ENCODE assay signal across 10 cellular contexts in genomic region chr13:45871201-45871600, GRCh38. TPM values are rescaled to one million over a fixed set of nuclear protein-coding genes. Genes with fewer than 3 reads are reported as not detected.
DNase-seq lines count a peak whose midpoint lies in the region; FAIRE-seq and TF ChIP-seq lines count a peak whose summit lies in the region.
"Not testable (repeated sequence)": the region's sequence is repeated elsewhere in the genome, so short reads cannot be mapped to it uniquely, and the experiment has no call there.
"Had no signal": no experiment of that assay in that cellular context is flagged by ENCODE, and none has a peak within 500 bp of the region (broad histone marks: within the 10 kb centered on the region; RNA-seq: fewer than 3 reads in every experiment).

No MANE protein-coding gene starts in this region.

- not testable (repeated sequence) for H3K27me3 Mint-ChIP-seq in MCF 10A (ENCODE audit: insufficient read depth, unreplicated experiment); nephron (ENCODE audit: low read depth)

- dilution Hi-C loops in keratinocyte (cut with MboI; ENCODE audit: extremely low pct_ligation_motif_present, low sequenced_read_pairs) = not testable (repeated sequence)

- H3K9me1 ChIP-seq in keratinocyte (ENCODE audit: control insufficient read depth, extremely low read depth, insufficient read depth, low read length) = not testable (repeated sequence)

- CTCF ChIA-PET in RWPE1 (lab: Yijun Ruan, JAX) = interaction anchor here (0.6 to 1.2 kb wide), 2 partner anchors 34 to 87 kb away, joined by 3 read pairs; no protein-coding TSS in a partner anchor
- CTCF ChIA-PET in MCF 10A (lab: Yijun Ruan, JAX) = not testable (repeated sequence)

- H3K27ac Mint-ChIP-seq in MCF 10A (ENCODE audit: low read depth, unreplicated experiment) = peak overlapping the region; percentile 47
- peak overlapping the region in 2 of 3 experiments; percentile 40 to 47 for H3K27ac Mint-ChIP-seq in nephron

- not testable (repeated sequence) for TF ChIP-seq RAD21 in Ishikawa (IDR thresholded peaks at IDR 0.05; ENCODE audit: low read depth)

- not testable (repeated sequence) for H3K36me3 Mint-ChIP-seq in MCF 10A (ENCODE audit: insufficient read depth, unreplicated experiment); nephron (ENCODE audit: low read depth)

- not testable (repeated sequence) for H3K4me3 ChIP-seq in keratinocyte (ENCODE audit: control insufficient read depth in 2 of 3, extremely low read depth in 1 of 3, insufficient read depth in 2 of 3, low read depth in 1 of 3, low read length in 3 of 3)

- H3K4me2 ChIP-seq in keratinocyte (ENCODE audit: control insufficient read depth, extremely low read depth, insufficient read depth, low read depth, low read length) = peak overlapping the region; percentile 33

- not testable (repeated sequence) for H3K9me3 ChIP-seq in keratinocyte (ENCODE audit: control insufficient read depth, low read depth, low read length)

- not testable (repeated sequence) for TF ChIP-seq CTCF in RWPE1 (conservative IDR thresholded peaks at IDR 0.05; ENCODE audit: low read depth); MCF 10A (IDR thresholded peaks at IDR 0.05; ENCODE audit: unreplicated experiment); keratinocyte (optimal IDR thresholded peaks at IDR 0.05 in 1 of 3, IDR thresholded peaks at IDR 0.05 in 1 of 3, conservative IDR thresholded peaks at IDR 0.05 in 1 of 3; ENCODE audit: extremely low read depth in 1 of 3, insufficient read depth in 2 of 3, low read length in 3 of 3); nephron (IDR thresholded peaks at IDR 0.05; ENCODE audit: unreplicated experiment in 3 of 3)

- not testable (repeated sequence) for H3K9me3 Mint-ChIP-seq in MCF 10A (ENCODE audit: unreplicated experiment); nephron

- POLR2A ChIA-PET in RWPE1 (lab: Yijun Ruan, JAX; ENCODE audit: low non-redundant PET); MCF 10A (lab: Yijun Ruan, JAX): not testable (repeated sequence)

- FAIRE-seq in keratinocyte (lab: Jason Lieb, UNC) = peak; percentile 81

- peaks cover 44% of the 10 kb centered on the region for H3K4me1 ChIP-seq in keratinocyte (ENCODE audit: control insufficient read depth, extremely low read depth, insufficient read depth, low read length)

- not testable (repeated sequence) for H4K20me1 ChIP-seq in keratinocyte (ENCODE audit: control insufficient read depth, extremely low read depth, insufficient read depth, low read length)

- peak; percentile 42 for DNase-seq in ACHN
- DNase-seq in RWPE1 (ENCODE audit: low spot score); MCF 10A (ENCODE audit: unreplicated experiment); epithelial cell of prostate (ENCODE audit: low read depth, low spot score); keratinocyte (ENCODE audit: low read depth, low spot score): not testable (repeated sequence)
- DNase-seq in renal cortical epithelial cell (ENCODE audit: low read depth) = peak; percentile 53

- H3K4me3 Mint-ChIP-seq in MCF 10A (ENCODE audit: unreplicated experiment); nephron: not testable (repeated sequence)

- H3K9ac ChIP-seq in keratinocyte (ENCODE audit: control insufficient read depth, extremely low read depth, insufficient read depth, low read length) = not testable (repeated sequence)

- H3K27ac ChIP-seq in RWPE1 (peak overlapping the region; percentile 48; the same call in 1 of the 2 replicates), epithelial cell of prostate (peak overlapping the region; percentile 2)
- H3K27ac ChIP-seq in keratinocyte (ENCODE audit: control insufficient read depth, insufficient read depth, low read length) = not testable (repeated sequence)

- BruUV-seq in MCF 10A (replicated peaks; lab: Mats Ljungman, UMichigan) = not testable (repeated sequence)

- H3K27me3 ChIP-seq in keratinocyte (ENCODE audit: control insufficient read depth, extremely low read depth, insufficient read depth, low read length) = not testable (repeated sequence)

- H3K36me3 ChIP-seq in keratinocyte (ENCODE audit: control insufficient read depth in 2 of 2, extremely low read depth in 1 of 2, insufficient read depth in 2 of 2, low read length in 2 of 2) = not testable (repeated sequence)

- not testable (repeated sequence) for H3K79me2 ChIP-seq in keratinocyte (ENCODE audit: control insufficient read depth, insufficient read depth, low read length)

- in situ Hi-C loops in ACHN (cut with HindIII; ENCODE audit: low pct_ligation_motif_present, low pct_unique_long_range_greater_than_20kb, low sequenced_read_pairs) = not testable (repeated sequence)

- TF ChIP-seq EP300 in Ishikawa (IDR thresholded peaks at IDR 0.05; ENCODE audit: borderline replicate concordance) = not testable (repeated sequence)

- intact Hi-C loops in MCF 10A (cut with micrococcal nuclease) = not testable (repeated sequence)

- H2AFZ ChIP-seq in keratinocyte (ENCODE audit: control insufficient read depth, low read length) = not testable (repeated sequence)

- H3K4me1 Mint-ChIP-seq in MCF 10A (ENCODE audit: insufficient read depth, unreplicated experiment) = peaks cover 30% of the 10 kb centered on the region
- H3K4me1 Mint-ChIP-seq in nephron = peaks cover 16% of the 10 kb centered on the region

TF ChIP-seq in Ishikawa, 13 proteins besides CTCF, POLR2A, EP300 and RAD21:
- peak; percentile 39 for TF ChIP-seq NFIC (IDR thresholded peaks at IDR 0.05)
TF ChIP-seq in Ishikawa: peak in this region for 1; not testable (repeated sequence) for 12.

RNA-seq across cellular contexts. Expression of gene SIAH3, which starts 19.6 kb away (rescaled TPM):
- not detected in 2 replicates for total RNA-seq in MCF 10A (2022)
- polyA plus RNA-seq in keratinocyte = 0.12 to 0.19 TPM (median 0.17 TPM) in 3 replicates
- polyA plus RNA-seq in keratinocyte (2011; ENCODE audit: low read depth) = not detected
- 0.09 and 0.13 TPM in 2 replicates for polyA plus RNA-seq in keratinocyte (2011; cell fraction: cytosol; rRNA removed)
- 0.24 and 0.44 TPM in 2 replicates for polyA plus RNA-seq in keratinocyte (2011; cell fraction: nucleus; rRNA removed)
- polyA plus RNA-seq in keratinocyte (2012; ENCODE audit: low replicate concordance) = 0.07 and 0.11 TPM in 2 replicates
- 0.26 to 0.43 TPM (median 0.35 TPM) in 3 replicates for polyA minus RNA-seq in keratinocyte
- polyA minus RNA-seq in keratinocyte (2011; cell fraction: cytosol; rRNA and poly(A)+ RNA removed) = not detected
- polyA minus RNA-seq in keratinocyte (2011; cell fraction: nucleus; rRNA and poly(A)+ RNA removed) = 0.11 and 0.39 TPM in 2 replicates
- under 0.01 and 0.60 TPM in 2 replicates for total RNA-seq in renal cortical epithelial cell
- total RNA-seq: Calu3, HFFc6 had no signal
